In genomic region chr16:2465653-2466415, GRCh38 we compare ENCODE assay signal across 1 cellular context.
TF ChIP-seq lines count a peak whose summit lies in the region.

No MANE protein-coding gene starts in this region.

TF ChIP-seq in endothelial cell of umbilical vein, 7 proteins besides CTCF, POLR2A, EP300 and RAD21:
- TF ChIP-seq JUN (IDR thresholded peaks at IDR 0.05; ENCODE audit: borderline replicate concordance, insufficient read depth, insufficient read length, low read depth) (no peak), EZH2 (IDR thresholded peaks at IDR 0.05; ENCODE audit: borderline replicate concordance, low read depth, low read length, severe bottlenecking) (no peak), MAX (IDR thresholded peaks at IDR 0.05; ENCODE audit: insufficient read depth, insufficient read length) (no peak), POLR2AphosphoS5 (IDR thresholded peaks at IDR 0.05; ENCODE audit: insufficient read depth, low read depth, low read length) (no peak)
